16 cellular contexts compared by ENCODE assay signal in genomic region chr18:61957801-61958516, GRCh38.
DNase-seq lines count a peak whose midpoint lies in the region; ATAC-seq, FAIRE-seq and TF ChIP-seq lines count a peak whose summit lies in the region.
"Had no signal": no experiment of that assay in that cellular context is flagged by ENCODE, and none has a peak within 500 bp of the region (broad histone marks: within the 10 kb centered on the region; RNA-seq: fewer than 3 reads in every experiment).

No MANE protein-coding gene starts in this region.

- no peaks in the 10 kb centered on the region for H3K9me3 Mint-ChIP-seq in activated naive CD8-positive, alpha-beta T cell treated with anti-CD3 and anti-CD28 coated beads, Interleukin-2, amount 50 U/mL, for 24 hours

- H3K36me3 Mint-ChIP-seq in activated naive CD8-positive, alpha-beta T cell treated with anti-CD3 and anti-CD28 coated beads, Interleukin-2, amount 50 U/mL, for 24 hours (ENCODE audit: low read depth): no peaks in the 10 kb centered on the region

- no peak for TF ChIP-seq EP300 in H1 (IDR thresholded peaks at IDR 0.05; ENCODE audit: borderline replicate concordance in 1 of 2, low read depth in 2 of 2, low read length in 2 of 2)

- H2BK20ac ChIP-seq in IMR-90 (ENCODE audit: low read depth, low read length) (no peak overlapping the region), H1 (ENCODE audit: low read length) (no peak overlapping the region)

- H3K18ac ChIP-seq in IMR-90 (ENCODE audit: low read depth, low read length) (no peak overlapping the region), H1 (ENCODE audit: extremely low read depth, low read length) (peak overlapping the region; percentile 29; the same call in 1 of the 2 replicates)

- H2BK5ac ChIP-seq in IMR-90 (ENCODE audit: low read depth, low read length, poor library complexity, severe bottlenecking): no peak overlapping the region
- H2BK5ac ChIP-seq in H1 (ENCODE audit: low read depth, low read length): no peak overlapping the region

- H2BK12ac ChIP-seq in H1 (ENCODE audit: low read depth, low read length): no peak overlapping the region

- H4K8ac ChIP-seq in IMR-90 (ENCODE audit: low read depth in 2 of 2, low read length in 2 of 2) (peak overlapping the region in 1 of 2 experiments; percentile 2; a peak in 2 of 4 replicates), H1 (ENCODE audit: extremely low read depth, insufficient read depth, low read length) (no peak overlapping the region)

- POLR2A ChIA-PET in IMR-90 (lab: Charles Lee; ENCODE audit: unreplicated experiment) (no interaction called here), H1 (lab: Charles Lee; ENCODE audit: partially characterized antibody) (no interaction called here)

- H2AFZ ChIP-seq in IMR-90 (replicated peaks; ENCODE audit: low read length, poor library complexity): peak overlapping the region; percentile 81
- no peak overlapping the region for H2AFZ ChIP-seq in H1 (ENCODE audit: low read length)
- peak overlapping the region; percentile 9 for H2AFZ ChIP-seq in keratinocyte (ENCODE audit: control insufficient read depth, low read length)

- H3K23ac ChIP-seq in IMR-90 (ENCODE audit: low read depth, low read length) (no peak overlapping the region), H1 (ENCODE audit: insufficient read length) (no peak overlapping the region)

- 87% methylated on average over 6 of the region's 13 CpGs; no CpG with 5 or more reads in 1 of the 2 experiments for WGBS in IMR-90 (ENCODE audit: extremely low coverage in 2 of 2, insufficient read length in 1 of 2), 2 experiments
- 82% methylated on average over 13 of the region's 13 CpGs; no CpG with 5 or more reads in 1 of the 2 experiments for WGBS in H1 (ENCODE audit: extremely low coverage in 1 of 2, insufficient coverage in 1 of 2, insufficient read length in 1 of 2, insufficient replicate concordance in 2 of 2, low coverage in 1 of 2, low lambda C conversion rate in 2 of 2, missing lambda C conversion rate in 1 of 2), 2 experiments

- DNase-seq in IMR-90 (peak; percentile 26), H1 (ENCODE audit: low read depth in 1 of 2, low spot score in 2 of 2) (no peak), keratinocyte (ENCODE audit: low read depth, low spot score) (no peak), AG08395 (ENCODE audit: low spot score) (no peak), SW480 (ENCODE audit: low spot score) (no peak)
- no peak for DNase-seq in activated naive CD8-positive, alpha-beta T cell treated with anti-CD3 and anti-CD28 coated beads, Interleukin-2, amount 50 U/mL, for 24 hours
- DNase-seq: activated CD4-positive, alpha-beta T cell treated with anti-CD3 and anti-CD28 coated beads, Interleukin-2, amount 50 U/mL, for 48 hours; DMS79 treated with DMSO at 0.1 percent for 48 hours; NCI-H1436; NCI-H510A; stimulated activated CD4-positive, alpha-beta T cell treated with anti-CD3 and anti-CD28 coated beads, Interleukin-2, amount 100 ng/mL, for 48 hours; transverse colon had no signal

- H3K27me3 ChIP-seq in BLaER1 treated with 17β-estradiol and CSF1 and Interleukin-3, amounts not matched to agents 10 nM and 100 nM: peaks cover 0 to 90% (median 0%) of the 10 kb centered on the region in 11 experiments; a peak in 4 of 22 replicates
- H3K27me3 ChIP-seq in IMR-90 (ENCODE audit: control insufficient read depth, insufficient read depth, low read length) (no peaks in the 10 kb centered on the region), H1 (replicated peaks in 1 of 4; ENCODE audit: control insufficient read depth in 3 of 4, extremely low read depth in 1 of 4, insufficient read depth in 3 of 4, low read length in 3 of 4) (no peaks in the 10 kb centered on the region), keratinocyte (ENCODE audit: control insufficient read depth, extremely low read depth, insufficient read depth, low read length) (no peaks in the 10 kb centered on the region)
- H3K27me3 ChIP-seq: BLaER1, transverse colon had no signal

- no peak for FAIRE-seq in H1 (lab: Jason Lieb, UNC)
- FAIRE-seq in keratinocyte (lab: Jason Lieb, UNC): no peak

- peak overlapping the region in 2 of 11 experiments; percentile 12 to 24; a peak in 4 of 22 replicates for H3K27ac ChIP-seq in BLaER1 treated with 17β-estradiol and CSF1 and Interleukin-3, amounts not matched to agents 10 nM and 100 nM
- H3K27ac ChIP-seq in IMR-90 (ENCODE audit: insufficient read depth, low read length): no peak overlapping the region
- H3K27ac ChIP-seq in H1 (ENCODE audit: low read depth, low read length): no peak overlapping the region
- no peak overlapping the region for H3K27ac ChIP-seq in keratinocyte (ENCODE audit: control insufficient read depth, insufficient read depth, low read length)
- H3K27ac ChIP-seq: RWPE1, transverse colon had no signal

- no peak overlapping the region for H2BK15ac ChIP-seq in IMR-90 (ENCODE audit: low read depth, low read length)
- no peak overlapping the region for H2BK15ac ChIP-seq in H1 (ENCODE audit: low read length)

- H3K4me3 ChIP-seq in BLaER1 treated with 17β-estradiol and CSF1 and Interleukin-3, amounts not matched to agents 10 nM and 100 nM: peak overlapping the region in 2 of 10 experiments; percentile 16 to 22; a peak in 3 of 20 replicates
- no peak overlapping the region for H3K4me3 ChIP-seq in IMR-90 (ENCODE audit: insufficient read depth, low read depth, low read length)
- H3K4me3 ChIP-seq in H1 (ENCODE audit: extremely low read depth in 1 of 4, insufficient read depth in 2 of 4, low read depth in 3 of 4, low read length in 4 of 4): no peak overlapping the region
- H3K4me3 ChIP-seq in keratinocyte (ENCODE audit: control insufficient read depth in 2 of 3, extremely low read depth in 1 of 3, insufficient read depth in 2 of 3, low read depth in 1 of 3, low read length in 3 of 3): no peak overlapping the region
- H3K4me3 ChIP-seq: BLaER1, transverse colon had no signal

- no peak overlapping the region for H2AK9ac ChIP-seq in IMR-90 (replicated peaks; ENCODE audit: low read depth, low read length, poor library complexity)

- H4K5ac ChIP-seq in IMR-90 (ENCODE audit: low read depth, low read length) (no peak overlapping the region), H1 (ENCODE audit: insufficient read length, low read depth, low read length) (no peak overlapping the region)

- dilution Hi-C loops in IMR-90 (cut with HindIII; ENCODE audit: low sequenced_read_pairs, unreplicated experiment): no loop called here
- dilution Hi-C loops in keratinocyte (cut with MboI; ENCODE audit: extremely low pct_ligation_motif_present, low sequenced_read_pairs): no loop called here

- H3K79me2 ChIP-seq in H1 (ENCODE audit: control insufficient read depth in 1 of 2, insufficient read depth in 2 of 2, low read length in 2 of 2) (no peaks in the 10 kb centered on the region), keratinocyte (ENCODE audit: control insufficient read depth, insufficient read depth, low read length) (no peaks in the 10 kb centered on the region)

- H3K4ac ChIP-seq in IMR-90 (ENCODE audit: low read depth, low read length): peak overlapping the region; percentile 56; the same call in 1 of the 2 replicates
- no peak overlapping the region for H3K4ac ChIP-seq in H1 (replicated peaks; ENCODE audit: insufficient read length, low read depth, low read length)

- H3K27me3 Mint-ChIP-seq in activated naive CD8-positive, alpha-beta T cell treated with anti-CD3 and anti-CD28 coated beads, Interleukin-2, amount 50 U/mL, for 24 hours: peaks cover 32% of the 10 kb centered on the region

- no peaks in the 10 kb centered on the region for H4K20me1 ChIP-seq in BLaER1 treated with 17β-estradiol and CSF1 and Interleukin-3, amounts not matched to agents 10 nM and 100 nM
- H4K20me1 ChIP-seq in IMR-90 (ENCODE audit: insufficient read depth, low read length) (no peaks in the 10 kb centered on the region), H1 (replicated peaks in 1 of 2; ENCODE audit: control insufficient read depth in 1 of 2, insufficient read depth in 2 of 2, low read length in 2 of 2) (no peaks in the 10 kb centered on the region), keratinocyte (ENCODE audit: control insufficient read depth, extremely low read depth, insufficient read depth, low read length) (no peaks in the 10 kb centered on the region)
- H4K20me1 ChIP-seq: BLaER1 had no signal

- peaks cover 1% of the 10 kb centered on the region; the same call in 1 of the 2 replicates for H3K23me2 ChIP-seq in H1 (ENCODE audit: low read depth, low read length)

- ATAC-seq in IMR-90 (ENCODE audit: low read depth) (no peak), HG02571 (IDR thresholded peaks at IDR 0.05; ENCODE audit: unreplicated experiment) (no peak)
- ATAC-seq in activated naive CD8-positive, alpha-beta T cell treated with anti-CD3 and anti-CD28 coated beads, Interleukin-2, amount 50 U/mL, for 24 hours: no peak

- BruUV-seq in IMR-90 (replicated peaks; lab: Mats Ljungman, UMichigan): no TSS peak

- TF ChIP-seq CTCF in IMR-90 (conservative IDR thresholded peaks at IDR 0.05; ENCODE audit: low read depth, low read length) (0 out of 2 replicates have a peak, but pooled peaks have one; percentile 25), H1 (IDR thresholded peaks at IDR 0.05; ENCODE audit: control extremely low read depth in 1 of 3, insufficient read depth in 1 of 3, low read depth in 1 of 3, low read length in 3 of 3) (peak; percentile 30 to 45 (median 41); a peak in 3 of 4 replicates), keratinocyte (optimal IDR thresholded peaks at IDR 0.05 in 1 of 3, IDR thresholded peaks at IDR 0.05 in 1 of 3, conservative IDR thresholded peaks at IDR 0.05 in 1 of 3; ENCODE audit: extremely low read depth in 1 of 3, insufficient read depth in 2 of 3, low read length in 3 of 3) (peak in 2 of 3 experiments; percentile 17 to 44)

- CTCF ChIA-PET in IMR-90 (lab: Yijun Ruan, JAX) (no interaction called here), H1 (lab: Charles Lee; ENCODE audit: partially characterized antibody) (interaction anchor here (0.6 to 1.3 kb wide), 6 partner anchors 9 to 1977 kb away, joined by 3 to 7 read pairs (median 4); no protein-coding TSS in a partner anchor)

- H3K9ac ChIP-seq in BLaER1 treated with 17β-estradiol and CSF1 and Interleukin-3, amounts not matched to agents 10 nM and 100 nM: no peak overlapping the region
- H3K9ac ChIP-seq in IMR-90 (ENCODE audit: low read depth, low read length) (no peak overlapping the region), H1 (replicated peaks in 1 of 4; ENCODE audit: extremely low read depth in 1 of 4, low read depth in 3 of 4, low read length in 3 of 4) (no peak overlapping the region), keratinocyte (ENCODE audit: control insufficient read depth, extremely low read depth, insufficient read depth, low read length) (no peak overlapping the region)
- H3K9ac ChIP-seq: BLaER1 had no signal

- peaks cover 15% of the 10 kb centered on the region for H3K4me1 Mint-ChIP-seq in activated naive CD8-positive, alpha-beta T cell treated with anti-CD3 and anti-CD28 coated beads, Interleukin-2, amount 50 U/mL, for 24 hours

- H3K9me1 ChIP-seq in IMR-90 (ENCODE audit: insufficient read depth, low read length): peaks cover 13% of the 10 kb centered on the region; the same call in 1 of the 2 replicates
- H3K9me1 ChIP-seq in keratinocyte (ENCODE audit: control insufficient read depth, extremely low read depth, insufficient read depth, low read length): no peaks in the 10 kb centered on the region

- peaks cover 55 to 93% (median 80%) of the 10 kb centered on the region in 11 experiments for H3K9me3 ChIP-seq in BLaER1 treated with 17β-estradiol and CSF1 and Interleukin-3, amounts not matched to agents 10 nM and 100 nM (replicated peaks in 1 of 11)
- H3K9me3 ChIP-seq in IMR-90 (ENCODE audit: control insufficient read depth, insufficient read depth, low read length) (no peaks in the 10 kb centered on the region), H1 (ENCODE audit: insufficient read depth in 2 of 2, low read depth in 1 of 2, low read length in 1 of 2) (no peaks in the 10 kb centered on the region), keratinocyte (ENCODE audit: control insufficient read depth, low read depth, low read length) (no peaks in the 10 kb centered on the region)
- H3K9me3 ChIP-seq: transverse colon had no signal

- peaks cover 0 to 10% (median 0%) of the 10 kb centered on the region in 11 experiments; a peak in 4 of 22 replicates for H3K36me3 ChIP-seq in BLaER1 treated with 17β-estradiol and CSF1 and Interleukin-3, amounts not matched to agents 10 nM and 100 nM
- H3K36me3 ChIP-seq in IMR-90 (ENCODE audit: control insufficient read depth, insufficient read depth, low read length) (no peaks in the 10 kb centered on the region), H1 (ENCODE audit: control insufficient read depth in 2 of 4, insufficient read depth in 4 of 4, low read length in 3 of 4) (no peaks in the 10 kb centered on the region), keratinocyte (ENCODE audit: control insufficient read depth in 2 of 2, extremely low read depth in 1 of 2, insufficient read depth in 2 of 2, low read length in 2 of 2) (no peaks in the 10 kb centered on the region)
- H3K36me3 ChIP-seq: BLaER1, transverse colon had no signal

- H3K27ac Mint-ChIP-seq in activated naive CD8-positive, alpha-beta T cell treated with anti-CD3 and anti-CD28 coated beads, Interleukin-2, amount 50 U/mL, for 24 hours: no peak overlapping the region

- H3K56ac ChIP-seq in IMR-90 (ENCODE audit: extremely low read depth, insufficient read depth, low read length) (no peak overlapping the region), H1 (replicated peaks; ENCODE audit: insufficient read length, low read depth, low read length) (no peak overlapping the region)

- TF ChIP-seq RAD21 in IMR-90 (IDR thresholded peaks at IDR 0.05; ENCODE audit: low read length) (no peak), H1 (IDR thresholded peaks at IDR 0.05 in 1 of 2, conservative IDR thresholded peaks at IDR 0.05 in 1 of 2; ENCODE audit: low read depth in 2 of 2, low read length in 2 of 2) (peak; percentile 28 to 48; a peak in 2 of 4 replicates)

- H4K91ac ChIP-seq in IMR-90 (ENCODE audit: insufficient read depth, low read depth, low read length) (peak overlapping the region; percentile 34; the same call in 1 of the 2 replicates), H1 (replicated peaks; ENCODE audit: insufficient read length, low read length) (no peak overlapping the region)

- H3K4me3 Mint-ChIP-seq in activated naive CD8-positive, alpha-beta T cell treated with anti-CD3 and anti-CD28 coated beads, Interleukin-2, amount 50 U/mL, for 24 hours: no peak overlapping the region

- peak overlapping the region; percentile 57; the same call in 1 of the 2 replicates for H3K14ac ChIP-seq in IMR-90 (replicated peaks; ENCODE audit: low read depth, low read length)
- H3K14ac ChIP-seq in H1 (ENCODE audit: insufficient read length): no peak overlapping the region

- TF ChIP-seq POLR2A in IMR-90 (IDR thresholded peaks at IDR 0.05; ENCODE audit: low read depth, low read length) (no peak), H1 (IDR thresholded peaks at IDR 0.05; ENCODE audit: control extremely low read depth in 1 of 2, low read depth in 2 of 2, low read length in 2 of 2) (no peak)

- intact Hi-C loops in IMR-90 (cut with micrococcal nuclease): no loop called here

- in situ Hi-C loops in IMR-90 (cut with MboI; ENCODE audit: low sequenced_read_pairs): no loop called here

- H3K4me2 ChIP-seq in BLaER1 treated with 17β-estradiol and CSF1 and Interleukin-3, amounts not matched to agents 10 nM and 100 nM: peak overlapping the region in 9 of 11 experiments; percentile 5 to 70 (median 33); a peak in 13 of 22 replicates
- no peak overlapping the region for H3K4me2 ChIP-seq in IMR-90 (ENCODE audit: low read depth, low read length)
- H3K4me2 ChIP-seq in H1 (ENCODE audit: insufficient read depth in 1 of 2, low read depth in 2 of 2, low read length in 2 of 2): no peak overlapping the region
- no peak overlapping the region for H3K4me2 ChIP-seq in keratinocyte (ENCODE audit: control insufficient read depth, extremely low read depth, insufficient read depth, low read depth, low read length)
- H3K4me2 ChIP-seq: BLaER1 had no signal

- peaks cover 18 to 55% (median 46%) of the 10 kb centered on the region in 10 experiments for H3K4me1 ChIP-seq in BLaER1 treated with 17β-estradiol and CSF1 and Interleukin-3, amounts not matched to agents 10 nM and 100 nM
- H3K4me1 ChIP-seq in IMR-90 (ENCODE audit: control insufficient read depth, insufficient read depth, low read length) (peaks cover 4% of the 10 kb centered on the region; the same call in 1 of the 2 replicates), H1 (replicated peaks in 1 of 4; ENCODE audit: control insufficient read depth in 3 of 4, insufficient read depth in 4 of 4, low read length in 3 of 4) (no peaks in the 10 kb centered on the region), keratinocyte (ENCODE audit: control insufficient read depth, extremely low read depth, insufficient read depth, low read length) (peaks cover 9% of the 10 kb centered on the region)

- H3K79me1 ChIP-seq in IMR-90 (ENCODE audit: low read depth in 1 of 2, low read length in 2 of 2): no peaks in the 10 kb centered on the region
- no peaks in the 10 kb centered on the region for H3K79me1 ChIP-seq in H1 (ENCODE audit: low read depth, low read length)

- H2AK5ac ChIP-seq in IMR-90 (ENCODE audit: low read depth, low read length): peak overlapping the region; percentile 49; the same call in 1 of the 2 replicates
- no peak overlapping the region for H2AK5ac ChIP-seq in H1 (ENCODE audit: low read depth, low read length)

- H2BK120ac ChIP-seq in IMR-90 (ENCODE audit: low read depth, low read length): peak overlapping the region; percentile 50; the same call in 1 of the 2 replicates
- no peak overlapping the region for H2BK120ac ChIP-seq in H1 (replicated peaks; ENCODE audit: low read depth, low read length)

Comparison
In these comparisons a context has a peak if more than half of its experiments do, and no peak if none do; other contexts are left out.
1. H3K4me2 ChIP-seq: peak in BLaER1 treated with 17β-estradiol and CSF1 and Interleukin-3, amounts not matched to agents 10 nM and 100 nM (9 of 11); none in IMR-90 (single experiment), H1 (0 of 2) and keratinocyte (single experiment).
2. Peak in every context shown above with its lines, with median percentiles within 50 percentile points of each other: CTCF ChIP-seq.